15 cellular contexts compared by ENCODE assay signal in the genomic region with DNA sequence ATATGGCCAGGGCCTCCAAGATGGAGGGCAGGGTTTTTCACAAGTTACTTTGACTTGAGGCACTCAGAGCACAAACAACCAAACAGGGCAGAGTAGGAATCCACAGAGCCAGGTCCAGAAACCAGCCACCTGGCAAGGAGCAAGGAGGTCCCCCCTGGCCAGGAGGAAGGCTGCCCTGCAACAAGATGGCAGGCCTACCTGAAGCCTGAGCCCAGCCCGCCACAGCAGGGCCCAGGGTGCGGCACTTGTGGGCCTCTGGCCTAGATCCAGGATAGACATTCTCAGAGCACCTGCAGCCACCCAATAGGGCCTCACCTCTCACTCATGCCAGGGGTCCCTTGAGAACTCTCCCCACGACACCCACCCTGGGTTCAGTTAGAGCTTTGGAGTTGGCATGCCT. TPM values are rescaled to one million over a fixed set of nuclear protein-coding genes. Genes with fewer than 3 reads are reported as not detected.
DNase-seq lines count a peak whose midpoint lies in the region; ATAC-seq, FAIRE-seq and TF ChIP-seq lines count a peak whose summit lies in the region.
"Had no signal": no experiment of that assay in that cellular context is flagged by ENCODE, and none has a peak within 500 bp of the region (broad histone marks: within the 10 kb centered on the region; RNA-seq: fewer than 3 reads in every experiment).

No MANE protein-coding gene starts in this region.

- CTCF ChIA-PET in activated naive CD4-positive, alpha-beta T cell treated with anti-CD3 and anti-CD28 coated beads for 36 hours (lab: Charles Lee): interaction anchor here (0.9 kb wide), 1 partner anchor 104 kb away, joined by 3 read pairs; no protein-coding TSS in a partner anchor
- CTCF ChIA-PET in activated B cell treated with CpG ODN at 0.5 μM for 24 hours (lab: Charles Lee): interaction anchor here (10.4 kb wide), 1 partner anchor 27 kb away, joined by 372 read pairs; the partner anchor contains the start of gene CD52

- intact Hi-C loops in activated naive CD4-positive, alpha-beta T cell treated with anti-CD3 and anti-CD28 coated beads for 36 hours (cut with micrococcal nuclease): no loop called here
- intact Hi-C loops in activated B cell treated with CpG ODN at 0.5 μM for 24 hours (cut with micrococcal nuclease): no loop called here

- no peaks in the 10 kb centered on the region for H3K9me3 Mint-ChIP-seq in activated naive CD4-positive, alpha-beta T cell treated with anti-CD3 and anti-CD28 coated beads for 36 hours
- no peaks in the 10 kb centered on the region for H3K9me3 Mint-ChIP-seq in activated B cell treated with CpG ODN at 0.5 μM for 24 hours

- 91 to 96% methylated on average over 3 of the region's 3 CpGs for WGBS in tibial nerve, 2 donors

- TF ChIP-seq CTCF in activated B cell treated with CpG ODN at 0.5 μM for 24 hours (IDR thresholded peaks at IDR 0.05) (no peak), tibial nerve (IDR thresholded peaks at IDR 0.05) (no peak)

- H3K36me3 ChIP-seq in tibial nerve: peaks cover 0 to 26% (median 0%) of the 10 kb centered on the region in 3 donors
- H3K36me3 ChIP-seq: breast epithelium had no signal

- H3K4me1 Mint-ChIP-seq in activated naive CD4-positive, alpha-beta T cell treated with anti-CD3 and anti-CD28 coated beads for 36 hours (ENCODE audit: low read depth): peaks cover 57% of the 10 kb centered on the region
- peaks cover 75% of the 10 kb centered on the region for H3K4me1 Mint-ChIP-seq in activated B cell treated with CpG ODN at 0.5 μM for 24 hours

- peak overlapping the region in 3 of 4 donors; percentile 35 to 72 (median 42) for H3K27ac ChIP-seq in tibial nerve
- H3K27ac ChIP-seq: breast epithelium had no signal

- ATAC-seq in activated B cell treated with CpG ODN at 0.5 μM for 24 hours (ENCODE audit: low read depth): no peak
- ATAC-seq: heart left ventricle had no signal

- peaks cover 1% of the 10 kb centered on the region for H3K36me3 Mint-ChIP-seq in activated naive CD4-positive, alpha-beta T cell treated with anti-CD3 and anti-CD28 coated beads for 36 hours (ENCODE audit: low read depth)
- no peaks in the 10 kb centered on the region for H3K36me3 Mint-ChIP-seq in activated B cell treated with CpG ODN at 0.5 μM for 24 hours (ENCODE audit: low read depth)

- TF ChIP-seq EP300 in tibial nerve (IDR thresholded peaks at IDR 0.05): no peak

- TF ChIP-seq POLR2A in tibial nerve (IDR thresholded peaks at IDR 0.05): no peak

- H3K4me3 ChIP-seq in tibial nerve: no peak overlapping the region
- H3K4me3 ChIP-seq: breast epithelium, heart left ventricle had no signal

- peaks cover 0 to 59% (median 20%) of the 10 kb centered on the region in 4 donors for H3K4me1 ChIP-seq in tibial nerve
- H3K4me1 ChIP-seq: breast epithelium had no signal

- no peaks in the 10 kb centered on the region for H3K27me3 ChIP-seq in tibial nerve
- H3K27me3 ChIP-seq: breast epithelium, heart left ventricle had no signal

- no peak overlapping the region for H3K4me3 Mint-ChIP-seq in activated naive CD4-positive, alpha-beta T cell treated with anti-CD3 and anti-CD28 coated beads for 36 hours
- no peak overlapping the region for H3K4me3 Mint-ChIP-seq in activated B cell treated with CpG ODN at 0.5 μM for 24 hours

- no peak for FAIRE-seq in GM19239 (lab: Jason Lieb, UNC)
- FAIRE-seq: endothelial cell of umbilical vein had no signal

- peak overlapping the region; percentile 94 for H3K27ac Mint-ChIP-seq in activated naive CD4-positive, alpha-beta T cell treated with anti-CD3 and anti-CD28 coated beads for 36 hours
- peak overlapping the region; percentile 100 for H3K27ac Mint-ChIP-seq in activated B cell treated with CpG ODN at 0.5 μM for 24 hours

- POLR2A ChIA-PET in activated B cell treated with CpG ODN at 0.5 μM for 24 hours (lab: Charles Lee): interaction anchor here (0.6 to 21.5 kb wide), 5 partner anchors 8 to 78 kb away, joined by 4 to 1638 read pairs (median 76); partner anchors contain the start of genes CD52 and UBXN11

- no peaks in the 10 kb centered on the region for H3K27me3 Mint-ChIP-seq in activated naive CD4-positive, alpha-beta T cell treated with anti-CD3 and anti-CD28 coated beads for 36 hours (ENCODE audit: low read depth)
- H3K27me3 Mint-ChIP-seq in activated B cell treated with CpG ODN at 0.5 μM for 24 hours: no peaks in the 10 kb centered on the region

- no peak for DNase-seq in activated naive CD4-positive, alpha-beta T cell treated with anti-CD3 and anti-CD28 coated beads for 36 hours
- DNase-seq in activated naive CD4-positive, alpha-beta T cell treated with Interleukin-2 at 50 U/mL for 16 hours: no peak
- no peak for DNase-seq in activated B cell treated with CpG ODN at 0.5 μM for 24 hours
- peak; percentile 38 for DNase-seq in islet precursor cell
- no peak for DNase-seq in tibial nerve (ENCODE audit: low spot score in 2 of 2)
- DNase-seq in HK-2 (ENCODE audit: unreplicated experiment): no peak
- no peak for DNase-seq in NCI-H2227 treated with DMSO at 0.1 percent for 48 hours (lab: John Stamatoyannopoulos, UW)
- DNase-seq in GM19239 (ENCODE audit: insufficient read length, low spot score): no peak
- DNase-seq: Kasumi-1, NCI-H2029, NCI-H774, occipital lobe had no signal

- H3K9me3 ChIP-seq in tibial nerve: no peaks in the 10 kb centered on the region
- H3K9me3 ChIP-seq: breast epithelium, heart left ventricle had no signal

RNA-seq across cellular contexts. Expression of gene SH3BGRL3, which starts 11.5 kb away (rescaled TPM):
- 100 to 1,000 TPM; 130 to 132 TPM for total RNA-seq in activated naive CD4-positive, alpha-beta T cell treated with anti-CD3 and anti-CD28 coated beads for 36 hours
- total RNA-seq in activated B cell treated with CpG ODN at 0.5 μM for 24 hours (265 and 285 TPM in 2 replicates), tibial nerve (10 to 100 TPM; 49.6 to 97.2 (median 56.0) TPM)

RNA-seq across cellular contexts. Expression of gene UBXN11, which starts 15.0 kb away (rescaled TPM):
- total RNA-seq in activated naive CD4-positive, alpha-beta T cell treated with anti-CD3 and anti-CD28 coated beads for 36 hours: 10 to 100 TPM; 26.4 to 26.9 TPM
- total RNA-seq in activated B cell treated with CpG ODN at 0.5 μM for 24 hours (35.5 and 36.9 TPM in 2 replicates), tibial nerve (10 to 100 TPM; 13.8 to 48.3 (median 19.7) TPM)

RNA-seq across cellular contexts. Expression of gene CD52, which starts 26.3 kb away (rescaled TPM):
- 100 to 1,000 TPM; 129 to 141 TPM for total RNA-seq in activated naive CD4-positive, alpha-beta T cell treated with anti-CD3 and anti-CD28 coated beads for 36 hours
- total RNA-seq in activated B cell treated with CpG ODN at 0.5 μM for 24 hours (449 and 499 TPM in 2 replicates), tibial nerve (1 to 10 TPM in 1 of 4 donors, not detected in 3; 4.8 TPM)
- total RNA-seq: endothelial cell of umbilical vein had no signal

RNA-seq across cellular contexts. Expression of gene CEP85, which starts 57.4 kb away (rescaled TPM):
- 10 to 100 TPM; 45.7 to 47.0 TPM for total RNA-seq in activated naive CD4-positive, alpha-beta T cell treated with anti-CD3 and anti-CD28 coated beads for 36 hours
- total RNA-seq in activated B cell treated with CpG ODN at 0.5 μM for 24 hours (13.8 and 16.4 TPM in 2 replicates), tibial nerve (10 to 100 TPM; 14.9 to 23.7 (median 20.0) TPM)

Comparison
In these comparisons a context has a peak if more than half of its experiments do, and no peak if none do; other contexts are left out.
1. RNA of gene CD52, which starts 26.3 kb away (total RNA-seq): 449 to 499 TPM in activated B cell treated with CpG ODN at 0.5 μM for 24 hours and 129 to 141 TPM in activated naive CD4-positive, alpha-beta T cell treated with anti-CD3 and anti-CD28 coated beads for 36 hours; 4.8 TPM in tibial nerve; every median in the first group is over 10 times any median in the second.